25 cellular contexts compared by ENCODE assay signal in genomic region chr7:143250199-143250598, GRCh38. TPM values are rescaled to one million over a fixed set of nuclear protein-coding genes. Genes with fewer than 3 reads are reported as not detected.
DNase-seq lines count a peak whose midpoint lies in the region; ATAC-seq and TF ChIP-seq lines count a peak whose summit lies in the region.
"Had no signal": no experiment of that assay in that cellular context is flagged by ENCODE, and none has a peak within 500 bp of the region (broad histone marks: within the 10 kb centered on the region; RNA-seq: fewer than 3 reads in every experiment).

No MANE protein-coding gene starts in this region.

- H3K9me2 ChIP-seq in MM.1S (replicated peaks; ENCODE audit: insufficient read depth, low read length): no peaks in the 10 kb centered on the region

- CTCF ChIA-PET in activated naive CD4-positive, alpha-beta T cell treated with anti-CD3 and anti-CD28 coated beads, Interleukin-2, amount 10 ng/mL, durations not matched to agents 7 days and 5 days (lab: Charles Lee): interaction anchor here (1.3 to 2.0 kb wide), 4 partner anchors 10 to 55 kb away, joined by 3 to 10 read pairs (median 6); no protein-coding TSS in a partner anchor

- H3K36me3 ChIP-seq in MM.1S (replicated peaks; ENCODE audit: insufficient read depth, low read length): no peaks in the 10 kb centered on the region
- H3K36me3 ChIP-seq in smooth muscle cell (ENCODE audit: low read depth): no peaks in the 10 kb centered on the region
- H3K36me3 ChIP-seq: neutrophil, suprapubic skin had no signal

- H3K79me2 ChIP-seq in MM.1S (ENCODE audit: low read length): no peaks in the 10 kb centered on the region
- no peaks in the 10 kb centered on the region for H3K79me2 ChIP-seq in smooth muscle cell (ENCODE audit: low read depth)

- no peaks in the 10 kb centered on the region for H3F3A ChIP-seq in MM.1S (ENCODE audit: insufficient read depth, low read length)
- no peaks in the 10 kb centered on the region for H3F3A ChIP-seq in smooth muscle cell (ENCODE audit: low read depth)

- H4K20me1 ChIP-seq in MM.1S (ENCODE audit: insufficient read depth, low read length) (no peaks in the 10 kb centered on the region), smooth muscle cell (ENCODE audit: low read depth) (no peaks in the 10 kb centered on the region)

- no peak for TF ChIP-seq CTCF in MM.1S (IDR thresholded peaks at IDR 0.05; ENCODE audit: low read length)
- no peak for TF ChIP-seq CTCF in smooth muscle cell (IDR thresholded peaks at IDR 0.05; ENCODE audit: borderline replicate concordance, insufficient read depth, poor library complexity, severe bottlenecking)

- H3K4me1 ChIP-seq in MM.1S (ENCODE audit: low read length) (peaks cover 28% of the 10 kb centered on the region), smooth muscle cell (ENCODE audit: low read depth) (no peaks in the 10 kb centered on the region)
- H3K4me1 ChIP-seq: psoas muscle, suprapubic skin had no signal

- H3K27ac ChIP-seq in MM.1S (ENCODE audit: low read length): no peak overlapping the region; the same call in 1 of the 2 replicates
- peak overlapping the region; percentile 68 for H3K27ac ChIP-seq in smooth muscle cell (ENCODE audit: low read depth)
- H3K27ac ChIP-seq: neutrophil, psoas muscle, suprapubic skin had no signal

- H3K27me3 ChIP-seq in MM.1S (replicated peaks; ENCODE audit: insufficient read depth, low read length) (no peaks in the 10 kb centered on the region), smooth muscle cell (ENCODE audit: low read depth) (no peaks in the 10 kb centered on the region)
- H3K27me3 ChIP-seq: neutrophil, suprapubic skin had no signal

- H2AFZ ChIP-seq in MM.1S (ENCODE audit: low read length) (no peak overlapping the region), smooth muscle cell (ENCODE audit: low read depth) (no peak overlapping the region)

- H3K36me3 Mint-ChIP-seq in activated naive CD4-positive, alpha-beta T cell treated with anti-CD3 and anti-CD28 coated beads, Interleukin-2, amount 10 ng/mL, durations not matched to agents 7 days and 5 days: peaks cover 73% of the 10 kb centered on the region
- peaks cover 13% of the 10 kb centered on the region for H3K36me3 Mint-ChIP-seq in activated naive CD8-positive, alpha-beta T cell

- H3K9ac ChIP-seq in MM.1S (ENCODE audit: low read length) (no peak overlapping the region), smooth muscle cell (ENCODE audit: low read depth) (no peak overlapping the region)

- H3K4me3 ChIP-seq in MM.1S (ENCODE audit: low read length) (no peak overlapping the region), smooth muscle cell (no peak overlapping the region)
- H3K4me3 ChIP-seq: lung, psoas muscle, suprapubic skin had no signal

- ATAC-seq in GM19351 (IDR thresholded peaks at IDR 0.05; ENCODE audit: unreplicated experiment) (no peak), HG03039 (IDR thresholded peaks at IDR 0.05; ENCODE audit: unreplicated experiment) (no peak)
- ATAC-seq: psoas muscle had no signal

- H3K9me3 ChIP-seq in MM.1S (replicated peaks; ENCODE audit: insufficient read depth, low read length): no peaks in the 10 kb centered on the region
- no peaks in the 10 kb centered on the region for H3K9me3 ChIP-seq in smooth muscle cell (replicated peaks; ENCODE audit: low read depth)
- H3K9me3 ChIP-seq: neutrophil, psoas muscle, suprapubic skin had no signal

- H3K4me2 ChIP-seq in MM.1S (ENCODE audit: low read depth, low read length) (peak overlapping the region; percentile 16), smooth muscle cell (no peak overlapping the region)

- H3K9me3 Mint-ChIP-seq in activated naive CD4-positive, alpha-beta T cell treated with anti-CD3 and anti-CD28 coated beads, Interleukin-2, amount 10 ng/mL, durations not matched to agents 7 days and 5 days: peaks cover 55% of the 10 kb centered on the region
- peaks cover 8% of the 10 kb centered on the region for H3K9me3 Mint-ChIP-seq in activated naive CD8-positive, alpha-beta T cell (ENCODE audit: low read depth)

- H3K4me3 Mint-ChIP-seq in activated naive CD4-positive, alpha-beta T cell treated with anti-CD3 and anti-CD28 coated beads, Interleukin-2, amount 10 ng/mL, durations not matched to agents 7 days and 5 days: no peak overlapping the region
- no peak overlapping the region for H3K4me3 Mint-ChIP-seq in activated naive CD8-positive, alpha-beta T cell

- no peak for DNase-seq in activated naive CD4-positive, alpha-beta T cell treated with anti-CD3 and anti-CD28 coated beads, Interleukin-2, amount 10 ng/mL, durations not matched to agents 7 days and 5 days
- DNase-seq in activated naive CD4-positive, alpha-beta T cell treated with anti-CD3 and anti-CD28 coated beads, Interleukin-2, amount 50 U/mL, for 16 hours: no peak
- DNase-seq in MM.1S: no peak
- no peak for DNase-seq in smooth muscle cell (lab: John Stamatoyannopoulos, UW; ENCODE audit: unreplicated experiment)
- DNase-seq in cardiac septum (ENCODE audit: low spot score): no peak
- DNase-seq: amygdala, Kasumi-1, kidney glomerular epithelial cell, NCI-H1092, NCI-H2029, NCI-H345, NCI-H82, psoas muscle, Right ventricle myocardium superior had no signal

- peaks cover 89% of the 10 kb centered on the region for H3K4me1 Mint-ChIP-seq in activated naive CD4-positive, alpha-beta T cell treated with anti-CD3 and anti-CD28 coated beads, Interleukin-2, amount 10 ng/mL, durations not matched to agents 7 days and 5 days
- peaks cover 86% of the 10 kb centered on the region for H3K4me1 Mint-ChIP-seq in activated naive CD8-positive, alpha-beta T cell (ENCODE audit: low read depth)

- H3K27ac Mint-ChIP-seq in activated naive CD4-positive, alpha-beta T cell treated with anti-CD3 and anti-CD28 coated beads, Interleukin-2, amount 10 ng/mL, durations not matched to agents 7 days and 5 days: peak overlapping the region; percentile 82
- peak overlapping the region; percentile 64 for H3K27ac Mint-ChIP-seq in activated naive CD8-positive, alpha-beta T cell

- H3K27me3 Mint-ChIP-seq in activated naive CD4-positive, alpha-beta T cell treated with anti-CD3 and anti-CD28 coated beads, Interleukin-2, amount 10 ng/mL, durations not matched to agents 7 days and 5 days: no peaks in the 10 kb centered on the region
- H3K27me3 Mint-ChIP-seq in activated naive CD8-positive, alpha-beta T cell: no peaks in the 10 kb centered on the region

- intact Hi-C loops in cardiac septum (cut with DNase I): no loop called here

RNA-seq across cellular contexts. Expression of gene GSTK1, which starts 13.0 kb away (rescaled TPM):
- 102 and 158 TPM in 2 replicates for total RNA-seq in smooth muscle cell
- 105 and 136 TPM in 2 replicates for polyA plus RNA-seq in smooth muscle cell
- total RNA-seq in cardiac septum: 208 TPM

RNA-seq across cellular contexts. Expression of gene TAS2R40, which starts 28.4 kb away (rescaled TPM):
- not detected in 2 replicates for total RNA-seq in smooth muscle cell
- polyA plus RNA-seq in smooth muscle cell: not detected in 2 replicates
- total RNA-seq in cardiac septum: not detected
- total RNA-seq: bronchial epithelial cell, Daoy, endothelial cell of umbilical vein, lung, mucosa of gallbladder, OCI-LY7, psoas muscle, Right ventricle myocardium superior, suprapubic skin had no signal
- polyA plus RNA-seq: endothelial cell of umbilical vein, psoas muscle had no signal

RNA-seq across cellular contexts. Expression of gene TMEM139, which starts 34.6 kb away (rescaled TPM):
- total RNA-seq in smooth muscle cell: 0.99 and 9.1 TPM in 2 replicates
- polyA plus RNA-seq in smooth muscle cell: 0.93 and 4.0 TPM in 2 replicates
- total RNA-seq in cardiac septum: 6.9 TPM
- total RNA-seq: Daoy, endothelial cell of umbilical vein had no signal

RNA-seq across cellular contexts. Expression of gene CASP2, which starts 38.0 kb away (rescaled TPM):
- total RNA-seq in smooth muscle cell (13.4 and 22.0 TPM in 2 replicates), cardiac septum (12.6 TPM)
- polyA plus RNA-seq in smooth muscle cell: 8.1 and 10.7 TPM in 2 replicates
